Comparison of ENCODE assay signal across 21 cellular contexts in the genomic region with DNA sequence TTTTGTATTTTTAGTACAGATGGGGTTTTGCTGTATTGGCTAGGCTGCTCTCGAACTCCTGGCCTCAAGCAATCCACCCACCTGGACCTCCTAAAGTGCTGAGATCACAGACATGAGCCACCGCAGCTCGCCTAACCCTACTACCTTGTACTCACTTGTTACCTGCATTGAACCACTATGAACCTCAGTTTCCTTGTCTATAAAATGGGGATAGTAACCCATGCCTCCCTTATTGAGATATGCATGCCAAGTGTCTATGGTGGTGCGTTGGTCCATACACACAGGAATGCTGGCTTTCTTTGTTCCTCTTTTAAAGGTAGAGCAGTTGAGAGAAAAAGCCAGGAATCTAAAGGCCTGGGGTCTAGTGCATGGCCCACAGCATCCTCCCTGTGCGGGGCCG. TPM values are rescaled to one million over a fixed set of nuclear protein-coding genes. Genes with fewer than 3 reads are reported as not detected.
A peak's percentile ranks its signal among the peaks of the same experiment; 100 is the strongest.
DNase-seq lines count a peak whose midpoint lies in the region; ATAC-seq and TF ChIP-seq lines count a peak whose summit lies in the region.
"Had no signal": no experiment of that assay in that cellular context is flagged by ENCODE, and none has a peak within 500 bp of the region (broad histone marks: within the 10 kb centered on the region; RNA-seq: fewer than 3 reads in every experiment).

No MANE protein-coding gene starts in this region.

- TF ChIP-seq CTCF in type B pancreatic cell (conservative IDR thresholded peaks at IDR 0.05) (no peak), upper lobe of left lung (IDR thresholded peaks at IDR 0.05) (no peak)

- H3K27me3 Mint-ChIP-seq in activated naive CD8-positive, alpha-beta T cell treated with anti-CD3 and anti-CD28 coated beads for 36 hours = no peaks in the 10 kb centered on the region
- H3K27me3 Mint-ChIP-seq in activated naive CD8-positive, alpha-beta T cell treated with anti-CD3 and anti-CD28 coated beads, Interleukin-2, amount 50 U/mL, for 24 hours = no peaks in the 10 kb centered on the region
- no peaks in the 10 kb centered on the region for H3K27me3 Mint-ChIP-seq in activated T-helper 17 cell treated with anti-CD3 and anti-CD28 coated beads, Interleukin-2, amount 50 U/mL, for 72 hours
- H3K27me3 Mint-ChIP-seq in natural killer cell treated with Interleukin-12 subunit alpha and Interleukin-12 subunit beta and Interleukin-15 and Interleukin-18, amount 100 ng/mL, for 72 hours = no peaks in the 10 kb centered on the region
- peaks cover 7% of the 10 kb centered on the region for H3K27me3 Mint-ChIP-seq in type B pancreatic cell

- H3K27ac Mint-ChIP-seq in activated naive CD8-positive, alpha-beta T cell treated with anti-CD3 and anti-CD28 coated beads for 36 hours = peak overlapping the region; percentile 1
- no peak overlapping the region for H3K27ac Mint-ChIP-seq in activated naive CD8-positive, alpha-beta T cell treated with anti-CD3 and anti-CD28 coated beads, Interleukin-2, amount 50 U/mL, for 24 hours
- H3K27ac Mint-ChIP-seq in activated T-helper 17 cell treated with anti-CD3 and anti-CD28 coated beads, Interleukin-2, amount 50 U/mL, for 72 hours = no peak overlapping the region
- H3K27ac Mint-ChIP-seq in natural killer cell treated with Interleukin-12 subunit alpha and Interleukin-12 subunit beta and Interleukin-15 and Interleukin-18, amount 100 ng/mL, for 72 hours = no peak overlapping the region
- H3K27ac Mint-ChIP-seq in type B pancreatic cell = peak overlapping the region; percentile 26
- H3K27ac Mint-ChIP-seq: CD8-positive, alpha-beta T cell had no signal

- no peak for ATAC-seq in activated naive CD8-positive, alpha-beta T cell treated with anti-CD3 and anti-CD28 coated beads, Interleukin-2, amount 50 U/mL, for 24 hours
- no peak for ATAC-seq in activated T-helper 17 cell treated with anti-CD3 and anti-CD28 coated beads, Interleukin-2, amount 50 U/mL, for 72 hours (replicated peaks)
- no peak for ATAC-seq in natural killer cell treated with Interleukin-12 subunit alpha and Interleukin-12 subunit beta and Interleukin-15 and Interleukin-18, amount 100 ng/mL, for 72 hours
- ATAC-seq in upper lobe of left lung (ENCODE audit: low FRiP score in 2 of 2) = no peak
- ATAC-seq: CD8-positive, alpha-beta T cell had no signal

- H3K36me3 Mint-ChIP-seq in activated naive CD8-positive, alpha-beta T cell treated with anti-CD3 and anti-CD28 coated beads for 36 hours = no peaks in the 10 kb centered on the region
- no peaks in the 10 kb centered on the region for H3K36me3 Mint-ChIP-seq in activated naive CD8-positive, alpha-beta T cell treated with anti-CD3 and anti-CD28 coated beads, Interleukin-2, amount 50 U/mL, for 24 hours (ENCODE audit: low read depth)
- H3K36me3 Mint-ChIP-seq in activated T-helper 17 cell treated with anti-CD3 and anti-CD28 coated beads, Interleukin-2, amount 50 U/mL, for 72 hours (ENCODE audit: low read depth) = no peaks in the 10 kb centered on the region
- H3K36me3 Mint-ChIP-seq in natural killer cell treated with Interleukin-12 subunit alpha and Interleukin-12 subunit beta and Interleukin-15 and Interleukin-18, amount 100 ng/mL, for 72 hours = no peaks in the 10 kb centered on the region
- peaks cover 12% of the 10 kb centered on the region for H3K36me3 Mint-ChIP-seq in type B pancreatic cell

- peaks cover 38% of the 10 kb centered on the region for H3K4me1 Mint-ChIP-seq in activated naive CD8-positive, alpha-beta T cell treated with anti-CD3 and anti-CD28 coated beads for 36 hours
- peaks cover 32% of the 10 kb centered on the region for H3K4me1 Mint-ChIP-seq in activated naive CD8-positive, alpha-beta T cell treated with anti-CD3 and anti-CD28 coated beads, Interleukin-2, amount 50 U/mL, for 24 hours
- H3K4me1 Mint-ChIP-seq in activated T-helper 17 cell treated with anti-CD3 and anti-CD28 coated beads, Interleukin-2, amount 50 U/mL, for 72 hours = peaks cover 21% of the 10 kb centered on the region
- H3K4me1 Mint-ChIP-seq in natural killer cell treated with Interleukin-12 subunit alpha and Interleukin-12 subunit beta and Interleukin-15 and Interleukin-18, amount 100 ng/mL, for 72 hours (ENCODE audit: low read depth in 2 of 2) = peaks cover 26 to 35% of the 10 kb centered on the region in 2 donors
- H3K4me1 Mint-ChIP-seq in type B pancreatic cell (ENCODE audit: unreplicated experiment) = peaks cover 17% of the 10 kb centered on the region

- H3K27ac ChIP-seq in upper lobe of left lung = no peak overlapping the region
- H3K27ac ChIP-seq: GM23248, HL-60 had no signal

- H3K4me3 ChIP-seq in upper lobe of left lung = no peak overlapping the region
- H3K4me3 ChIP-seq: GM23248 had no signal

- peaks cover 27 to 38% (median 29%) of the 10 kb centered on the region in 4 donors for H3K4me1 ChIP-seq in upper lobe of left lung

- DNase-seq in activated naive CD8-positive, alpha-beta T cell treated with anti-CD3 and anti-CD28 coated beads for 36 hours = no peak
- DNase-seq in activated naive CD8-positive, alpha-beta T cell treated with anti-CD3 and anti-CD28 coated beads, Interleukin-2, amount 50 U/mL, for 24 hours = no peak
- DNase-seq in natural killer cell treated with Interleukin-12 subunit alpha and Interleukin-12 subunit beta and Interleukin-15 and Interleukin-18, amount 100 ng/mL, for 72 hours (ENCODE audit: low spot score) = no peak
- DNase-seq in type B pancreatic cell (ENCODE audit: extremely low spot score, unreplicated experiment) (no peak), A172 (ENCODE audit: low spot score) (no peak), upper lobe of left lung (no peak), NCI-H69 (lab: John Stamatoyannopoulos, UW) (no peak)
- DNase-seq: CD8-positive, alpha-beta T cell; DMS79; GM23248; HCEC 1CT; KBM-7; MV-4-11; NCI-H1417 treated with DMSO at 0.1 percent for 48 hours; NCI-H1930; NCI-H526 treated with DMSO at 0.1 percent for 48 hours; NK-92 treated with Interleukin-12 subunit alpha and Interleukin-12 subunit beta, amount 100 ng/mL, for 24 hours; OCI-M1; SHP77 treated with DMSO at 0.1 percent for 48 hours had no signal

- no peak for TF ChIP-seq POLR2A in upper lobe of left lung (IDR thresholded peaks at IDR 0.05)

- no peak for TF ChIP-seq EP300 in upper lobe of left lung (IDR thresholded peaks at IDR 0.05)

- H3K36me3 ChIP-seq in upper lobe of left lung = no peaks in the 10 kb centered on the region

- no peak overlapping the region for H3K4me3 Mint-ChIP-seq in activated naive CD8-positive, alpha-beta T cell treated with anti-CD3 and anti-CD28 coated beads for 36 hours
- H3K4me3 Mint-ChIP-seq in activated naive CD8-positive, alpha-beta T cell treated with anti-CD3 and anti-CD28 coated beads, Interleukin-2, amount 50 U/mL, for 24 hours = no peak overlapping the region
- H3K4me3 Mint-ChIP-seq in activated T-helper 17 cell treated with anti-CD3 and anti-CD28 coated beads, Interleukin-2, amount 50 U/mL, for 72 hours = peak overlapping the region; percentile 34
- peak overlapping the region; percentile 32 for H3K4me3 Mint-ChIP-seq in natural killer cell treated with Interleukin-12 subunit alpha and Interleukin-12 subunit beta and Interleukin-15 and Interleukin-18, amount 100 ng/mL, for 72 hours
- H3K4me3 Mint-ChIP-seq in type B pancreatic cell = peak overlapping the region; percentile 37
- H3K4me3 Mint-ChIP-seq: CD8-positive, alpha-beta T cell had no signal

- H3K9me3 ChIP-seq in upper lobe of left lung = no peaks in the 10 kb centered on the region

- H3K27me3 ChIP-seq in upper lobe of left lung = no peaks in the 10 kb centered on the region

- 96 to 97% methylated on average over 6 of the region's 6 CpGs for WGBS in upper lobe of left lung, 2 donors

- no peaks in the 10 kb centered on the region for H3K9me3 Mint-ChIP-seq in activated naive CD8-positive, alpha-beta T cell treated with anti-CD3 and anti-CD28 coated beads for 36 hours
- no peaks in the 10 kb centered on the region for H3K9me3 Mint-ChIP-seq in activated naive CD8-positive, alpha-beta T cell treated with anti-CD3 and anti-CD28 coated beads, Interleukin-2, amount 50 U/mL, for 24 hours
- no peaks in the 10 kb centered on the region for H3K9me3 Mint-ChIP-seq in activated T-helper 17 cell treated with anti-CD3 and anti-CD28 coated beads, Interleukin-2, amount 50 U/mL, for 72 hours
- H3K9me3 Mint-ChIP-seq in natural killer cell treated with Interleukin-12 subunit alpha and Interleukin-12 subunit beta and Interleukin-15 and Interleukin-18, amount 100 ng/mL, for 72 hours = no peaks in the 10 kb centered on the region
- no peaks in the 10 kb centered on the region for H3K9me3 Mint-ChIP-seq in type B pancreatic cell
- H3K9me3 Mint-ChIP-seq: CD8-positive, alpha-beta T cell had no signal

RNA-seq across cellular contexts. Expression of a gene that starts 40.9 kb away (rescaled TPM):
- 10 to 100 TPM; 55.3 to 57.3 TPM for total RNA-seq in activated naive CD8-positive, alpha-beta T cell treated with anti-CD3 and anti-CD28 coated beads for 36 hours
- 10 to 100 TPM; 64.2 to 76.4 TPM for total RNA-seq in activated T-helper 17 cell treated with anti-CD3 and anti-CD28 coated beads, Interleukin-2, amount 50 U/mL, for 72 hours
- total RNA-seq in natural killer cell treated with Interleukin-12 subunit alpha and Interleukin-12 subunit beta and Interleukin-15 and Interleukin-18, amount 100 ng/mL, for 72 hours = 10 to 100 TPM; 35.9 to 60.1 TPM
- total RNA-seq in type B pancreatic cell (ENCODE audit: low replicate concordance) = 36.9 and 51.7 TPM in 2 replicates
- total RNA-seq in A172 (2014; rRNA removed; shearing (Covaris generic)) = 27.7 and 37.2 TPM in 2 replicates
- 10 to 100 TPM; 29.5 to 81.7 (median 34.2) TPM for total RNA-seq in upper lobe of left lung

Comparison
In these comparisons a context has a peak if more than half of its experiments do, and no peak if none do; other contexts are left out.
1. H3K27ac Mint-ChIP-seq: peak in activated naive CD8-positive, alpha-beta T cell treated with anti-CD3 and anti-CD28 coated beads for 36 hours (single experiment) and type B pancreatic cell (single experiment); none in activated naive CD8-positive, alpha-beta T cell treated with anti-CD3 and anti-CD28 coated beads, Interleukin-2, amount 50 U/mL, for 24 hours (single experiment), activated T-helper 17 cell treated with anti-CD3 and anti-CD28 coated beads, Interleukin-2, amount 50 U/mL, for 72 hours (single experiment) and natural killer cell treated with Interleukin-12 subunit alpha and Interleukin-12 subunit beta and Interleukin-15 and Interleukin-18, amount 100 ng/mL, for 72 hours (0 of 2).
2. H3K4me3 Mint-ChIP-seq: peak in activated T-helper 17 cell treated with anti-CD3 and anti-CD28 coated beads, Interleukin-2, amount 50 U/mL, for 72 hours (single experiment), natural killer cell treated with Interleukin-12 subunit alpha and Interleukin-12 subunit beta and Interleukin-15 and Interleukin-18, amount 100 ng/mL, for 72 hours (single experiment) and type B pancreatic cell (single experiment); none in activated naive CD8-positive, alpha-beta T cell treated with anti-CD3 and anti-CD28 coated beads for 36 hours (single experiment) and activated naive CD8-positive, alpha-beta T cell treated with anti-CD3 and anti-CD28 coated beads, Interleukin-2, amount 50 U/mL, for 24 hours (single experiment).